ENCODE assay signal across 10 cellular contexts in the genomic region with DNA sequence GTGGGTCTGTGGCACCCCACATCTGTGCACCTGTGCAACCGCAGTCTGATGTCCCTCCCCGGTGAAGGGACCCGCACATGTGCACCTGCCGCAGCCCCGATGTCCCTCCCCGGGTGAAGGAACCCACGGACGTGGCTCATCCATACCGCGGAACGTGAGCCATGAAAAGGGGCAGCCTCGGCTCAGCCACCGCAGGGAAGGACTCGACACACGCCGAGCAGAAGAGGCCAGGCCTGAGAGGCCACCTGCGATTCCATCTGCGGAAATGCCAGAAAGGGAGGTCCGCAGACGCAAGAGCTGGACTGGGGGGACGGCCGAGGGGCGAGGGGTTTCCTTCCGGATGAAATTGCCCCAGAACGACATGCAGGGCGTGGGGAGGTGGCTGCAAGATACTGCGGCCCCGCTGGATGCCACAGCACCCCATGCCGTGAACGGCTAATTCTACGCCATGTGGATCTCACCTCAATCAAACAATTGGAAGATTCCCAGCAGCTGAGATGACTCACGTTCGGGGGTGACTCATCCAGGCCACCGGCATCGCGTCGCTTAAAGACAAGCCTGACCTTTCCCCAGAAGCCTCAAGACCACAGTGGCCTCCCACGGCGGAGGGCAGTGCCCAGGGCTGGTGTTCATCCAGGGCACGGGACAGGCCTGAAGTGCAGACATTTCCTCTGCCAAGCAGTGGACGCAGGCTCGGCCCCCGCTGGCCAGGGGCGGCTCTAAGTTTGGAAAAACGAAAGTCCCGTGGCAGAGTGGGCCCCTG. TPM values are rescaled to one million over a fixed set of nuclear protein-coding genes. Genes with fewer than 3 reads are reported as not detected.
DNase-seq lines count a peak whose midpoint lies in the region; ATAC-seq and TF ChIP-seq lines count a peak whose summit lies in the region.
"Had no signal": no experiment of that assay in that cellular context is flagged by ENCODE, and none has a peak within 500 bp of the region (broad histone marks: within the 10 kb centered on the region; RNA-seq: fewer than 3 reads in every experiment).

No MANE protein-coding gene starts in this region.

- no peaks in the 10 kb centered on the region for H3K4me1 Mint-ChIP-seq in MCF 10A (ENCODE audit: insufficient read depth, unreplicated experiment)

- no peak overlapping the region for H3K4me3 Mint-ChIP-seq in MCF 10A (ENCODE audit: unreplicated experiment)

- no peaks in the 10 kb centered on the region for H3K4me1 ChIP-seq in psoas muscle
- H3K4me1 ChIP-seq in Karpas-422 (ENCODE audit: low read length): no peaks in the 10 kb centered on the region

- no peak overlapping the region for H3K27ac Mint-ChIP-seq in MCF 10A (ENCODE audit: low read depth, unreplicated experiment)

- peak; percentile 63 for DNase-seq in HFF-Myc (ENCODE audit: extremely low read depth, low read depth)
- peak in 3 of 4 experiments; percentile 26 to 40 (median 32) for DNase-seq in activated CD4-positive, CD25-positive, alpha-beta regulatory T cell (lab: John Stamatoyannopoulos, UW)
- peak; percentile 94 for DNase-seq in MCF 10A (ENCODE audit: unreplicated experiment)
- peak in 1 of 2 donors; percentile 63 for DNase-seq in psoas muscle
- DNase-seq in DMS79 treated with DMSO at 0.1 percent for 48 hours (lab: John Stamatoyannopoulos, UW): no peak
- DNase-seq in AML-193 (lab: John Stamatoyannopoulos, UW): no peak
- no peak for DNase-seq in Karpas-422

- H3K36me3 ChIP-seq in psoas muscle (ENCODE audit: insufficient read depth in 1 of 2, low read depth in 1 of 2) (no peaks in the 10 kb centered on the region), Karpas-422 (ENCODE audit: insufficient read depth, low read length) (no peaks in the 10 kb centered on the region)

- no peak overlapping the region for H3K4me2 ChIP-seq in Karpas-422 (ENCODE audit: low read depth, low read length, poor library complexity, severe bottlenecking)
- H3K4me2 ChIP-seq: KMS-11 had no signal

- no peaks in the 10 kb centered on the region for H4K20me1 ChIP-seq in Karpas-422 (ENCODE audit: insufficient read depth, low read depth, low read length)

- no peaks in the 10 kb centered on the region for H3K36me3 Mint-ChIP-seq in MCF 10A (ENCODE audit: insufficient read depth, unreplicated experiment)

- no peak overlapping the region for H3K27ac ChIP-seq in psoas muscle
- no peak overlapping the region for H3K27ac ChIP-seq in Karpas-422 (ENCODE audit: low read length)
- H3K27ac ChIP-seq: KMS-11 had no signal

- intact Hi-C loops in MCF 10A (cut with micrococcal nuclease) (no loop called here), psoas muscle (cut with DNase I) (no loop called here)

- no peak overlapping the region for H3K9ac ChIP-seq in Karpas-422 (ENCODE audit: low read length)
- H3K9ac ChIP-seq: KMS-11 had no signal

- 57 to 68% (median 58%) methylated on average over 43 to 46 of the region's 46 CpGs for WGBS in psoas muscle, 3 donors

- BruUV-seq in MCF 10A (replicated peaks; lab: Mats Ljungman, UMichigan): no TSS peak

- H3K4me3 ChIP-seq in HFF-Myc (replicated peaks; ENCODE audit: low read depth, low read length) (no peak overlapping the region), psoas muscle (no peak overlapping the region), Karpas-422 (ENCODE audit: low read length) (no peak overlapping the region)
- H3K4me3 ChIP-seq: lung had no signal

- ATAC-seq in psoas muscle (peak; percentile 36 to 70 (median 62)), HG03520 (IDR thresholded peaks at IDR 0.05; ENCODE audit: unreplicated experiment) (no peak)

- H3K9me3 ChIP-seq in psoas muscle (no peaks in the 10 kb centered on the region), Karpas-422 (ENCODE audit: low read length) (no peaks in the 10 kb centered on the region)

- no peak for TF ChIP-seq CTCF in HFF-Myc (IDR thresholded peaks at IDR 0.05; ENCODE audit: low read depth, low read length, missing control alignments)
- no peak for TF ChIP-seq CTCF in MCF 10A (IDR thresholded peaks at IDR 0.05; ENCODE audit: unreplicated experiment)
- TF ChIP-seq CTCF in psoas muscle (IDR thresholded peaks at IDR 0.05): no peak

- CTCF ChIA-PET in MCF 10A (lab: Yijun Ruan, JAX): interaction anchor here (0.5 to 0.7 kb wide), 2 partner anchors 16 to 290 kb away, joined by 3 to 4 read pairs; no protein-coding TSS in a partner anchor

- H3K9me2 ChIP-seq in Karpas-422 (replicated peaks; ENCODE audit: insufficient read depth, low read length): no peaks in the 10 kb centered on the region

- peaks cover 48% of the 10 kb centered on the region for H3K27me3 Mint-ChIP-seq in MCF 10A (ENCODE audit: insufficient read depth, unreplicated experiment)

- H3K9me3 Mint-ChIP-seq in MCF 10A (ENCODE audit: unreplicated experiment): no peaks in the 10 kb centered on the region

- POLR2A ChIA-PET in MCF 10A (lab: Yijun Ruan, JAX): no interaction called here

- no peak overlapping the region for H2AFZ ChIP-seq in Karpas-422 (ENCODE audit: low read length)

- no peaks in the 10 kb centered on the region for H3K79me2 ChIP-seq in Karpas-422 (ENCODE audit: low read length)

- H3K27me3 ChIP-seq in psoas muscle (ENCODE audit: insufficient read depth in 3 of 3, low read length in 2 of 3) (peaks cover 0 to 64% (median 23%) of the 10 kb centered on the region in 3 donors), Karpas-422 (ENCODE audit: low read length) (no peaks in the 10 kb centered on the region)

RNA-seq across cellular contexts. Expression of a gene that starts 21.0 kb away (rescaled TPM):
- not detected in 2 replicates for total RNA-seq in MCF 10A (2022)
- 1 to 10 TPM in 2 of 4 donors, under 1 TPM in 2; 0.57 to 2.1 (median 1.3) TPM for total RNA-seq in psoas muscle
- polyA plus RNA-seq in psoas muscle: 1 to 10 TPM in 1 of 3 donors, under 1 TPM in 2; 0.45 to 5.0 (median 0.51) TPM
- not detected in 2 replicates for total RNA-seq in Karpas-422 (2014; rRNA removed; shearing (Covaris generic); ENCODE audit: low replicate concordance)

RNA-seq across cellular contexts. Expression of a gene that starts 31.8 kb away (rescaled TPM):
- total RNA-seq in MCF 10A (2022) (9.9 and 11.2 TPM in 2 replicates), psoas muscle (1 to 10 TPM; 4.0 to 9.0 (median 6.8) TPM)
- polyA plus RNA-seq in psoas muscle: 1 to 10 TPM; 1.9 to 2.7 (median 2.7) TPM
- 12.2 and 16.7 TPM in 2 replicates for total RNA-seq in Karpas-422 (2014; rRNA removed; shearing (Covaris generic); ENCODE audit: low replicate concordance)

Comparison
In these comparisons a context has a peak if more than half of its experiments do, and no peak if none do; other contexts are left out.
1. DNase-seq: peak in HFF-Myc (single experiment), activated CD4-positive, CD25-positive, alpha-beta regulatory T cell (3 of 4) and MCF 10A (single experiment); none in DMS79 treated with DMSO at 0.1 percent for 48 hours (single experiment), AML-193 (0 of 2) and Karpas-422 (single experiment).